ENCODE assay signal across 25 cellular contexts in genomic region chr13:82364525-82364924, GRCh38.
DNase-seq lines count a peak whose midpoint lies in the region; ATAC-seq, FAIRE-seq and TF ChIP-seq lines count a peak whose summit lies in the region.
"Had no signal": no experiment of that assay in that cellular context is flagged by ENCODE, and none has a peak within 500 bp of the region (broad histone marks: within the 10 kb centered on the region; RNA-seq: fewer than 3 reads in every experiment).

No MANE protein-coding gene starts in this region.

- no peak overlapping the region for H2AK9ac ChIP-seq in IMR-90 (replicated peaks; ENCODE audit: low read depth, low read length, poor library complexity)

- H3K9me2 ChIP-seq in neural cell (ENCODE audit: insufficient read depth, low read length): no peaks in the 10 kb centered on the region

- CTCF ChIA-PET in A549 (lab: Yijun Ruan, JAX) (interaction anchor here (0.6 kb wide), 1 partner anchor 13 kb away, joined by 3 read pairs; no protein-coding TSS in a partner anchor), IMR-90 (lab: Yijun Ruan, JAX) (no interaction called here), K562 (lab: Yijun Ruan, JAX; ENCODE audit: low intra/inter-chr PET ratio) (no interaction called here)

- no peak for TF ChIP-seq EP300 in A549 (IDR thresholded peaks at IDR 0.05)
- TF ChIP-seq EP300 in K562 (IDR thresholded peaks at IDR 0.05; ENCODE audit: low read length): no peak
- TF ChIP-seq EP300 in neural cell (conservative IDR thresholded peaks at IDR 0.05; ENCODE audit: poor library complexity, severe bottlenecking): peak; percentile 72

- H3K14ac ChIP-seq in IMR-90 (replicated peaks; ENCODE audit: low read depth, low read length): no peak overlapping the region

- H3K56ac ChIP-seq in IMR-90 (ENCODE audit: extremely low read depth, insufficient read depth, low read length): no peak overlapping the region

- H2BK15ac ChIP-seq in IMR-90 (ENCODE audit: low read depth, low read length): no peak overlapping the region

- H4K8ac ChIP-seq in IMR-90 (ENCODE audit: low read depth in 2 of 2, low read length in 2 of 2): no peak overlapping the region

- H3K27me3 ChIP-seq in IMR-90 (ENCODE audit: control insufficient read depth, insufficient read depth, low read length) (no peaks in the 10 kb centered on the region), K562 (ENCODE audit: control insufficient read depth in 2 of 2, insufficient read depth in 2 of 2, low read length in 2 of 2) (no peaks in the 10 kb centered on the region), neural cell (ENCODE audit: insufficient read depth, low read depth, low read length) (no peaks in the 10 kb centered on the region)
- H3K27me3 ChIP-seq: BLaER1 treated with 17β-estradiol and CSF1 and Interleukin-3, amounts not matched to agents 10 nM and 100 nM had no signal

- H3K4ac ChIP-seq in IMR-90 (ENCODE audit: low read depth, low read length): no peak overlapping the region

- no peaks in the 10 kb centered on the region for H3K9me3 ChIP-seq in A549
- H3K9me3 ChIP-seq in IMR-90 (ENCODE audit: control insufficient read depth, insufficient read depth, low read length): no peaks in the 10 kb centered on the region
- H3K9me3 ChIP-seq in K562 (replicated peaks; ENCODE audit: control insufficient read depth, insufficient read depth, low read depth, low read length): no peaks in the 10 kb centered on the region
- no peaks in the 10 kb centered on the region for H3K9me3 ChIP-seq in neural cell (ENCODE audit: low read length)
- H3K9me3 ChIP-seq: BLaER1 treated with 17β-estradiol and CSF1 and Interleukin-3, amounts not matched to agents 10 nM and 100 nM had no signal

- H4K20me1 ChIP-seq in IMR-90 (ENCODE audit: insufficient read depth, low read length) (no peaks in the 10 kb centered on the region), K562 (replicated peaks; ENCODE audit: control insufficient read depth, insufficient read depth, low read length) (no peaks in the 10 kb centered on the region), neural cell (ENCODE audit: insufficient read depth) (no peaks in the 10 kb centered on the region)
- H4K20me1 ChIP-seq: BLaER1 treated with 17β-estradiol and CSF1 and Interleukin-3, amounts not matched to agents 10 nM and 100 nM had no signal

- H3K79me1 ChIP-seq in IMR-90 (ENCODE audit: low read depth in 1 of 2, low read length in 2 of 2): no peaks in the 10 kb centered on the region

- intact Hi-C loops in IMR-90 (cut with micrococcal nuclease) (no loop called here), K562 (cut with micrococcal nuclease) (no loop called here)

- POLR2A ChIA-PET in A549 (lab: Yijun Ruan, JAX): no interaction called here
- POLR2A ChIA-PET in IMR-90 (lab: Charles Lee; ENCODE audit: unreplicated experiment): interaction anchor here (0.6 kb wide), 1 partner anchor 129 kb away, joined by 3 read pairs; no protein-coding TSS in a partner anchor
- POLR2A ChIA-PET in K562 (lab: Yijun Ruan, JAX): no interaction called here

- H3K4me2 ChIP-seq in A549 (no peak overlapping the region), IMR-90 (ENCODE audit: low read depth, low read length) (no peak overlapping the region), K562 (ENCODE audit: insufficient read depth, low read length) (no peak overlapping the region), neural cell (ENCODE audit: low read length) (no peak overlapping the region)
- H3K4me2 ChIP-seq: BLaER1 treated with 17β-estradiol and CSF1 and Interleukin-3, amounts not matched to agents 10 nM and 100 nM had no signal

- dilution Hi-C loops in IMR-90 (cut with HindIII; ENCODE audit: low sequenced_read_pairs, unreplicated experiment): no loop called here

- H3K4me3 ChIP-seq in A549 (no peak overlapping the region), IMR-90 (ENCODE audit: insufficient read depth, low read depth, low read length) (no peak overlapping the region), K562 (no peak overlapping the region), neural cell (ENCODE audit: low read length) (no peak overlapping the region)
- H3K4me3 ChIP-seq: BLaER1 treated with 17β-estradiol and CSF1 and Interleukin-3, amounts not matched to agents 10 nM and 100 nM; GM12878 had no signal

- no peak overlapping the region for H4K5ac ChIP-seq in IMR-90 (ENCODE audit: low read depth, low read length)

- H2AFZ ChIP-seq in IMR-90 (replicated peaks; ENCODE audit: low read length, poor library complexity) (no peak overlapping the region), K562 (ENCODE audit: low read depth, low read length) (no peak overlapping the region), neural cell (ENCODE audit: low read depth, low read length) (no peak overlapping the region)

- FAIRE-seq in A549 (lab: Jason Lieb, UNC) (no peak), K562 (lab: Jason Lieb, UNC) (no peak)
- FAIRE-seq: A204.1, GM12878, GM12892, GM18507 had no signal

- H4K91ac ChIP-seq in IMR-90 (ENCODE audit: insufficient read depth, low read depth, low read length): no peak overlapping the region

- H3F3A ChIP-seq in neural cell (ENCODE audit: insufficient read depth, low read length, poor library complexity, severe bottlenecking): no peaks in the 10 kb centered on the region

- TF ChIP-seq POLR2A in A549 (IDR thresholded peaks at IDR 0.05; ENCODE audit: low read length) (no peak), IMR-90 (IDR thresholded peaks at IDR 0.05; ENCODE audit: low read depth, low read length) (no peak), K562 (conservative IDR thresholded peaks at IDR 0.05) (no peak)

- H3K18ac ChIP-seq in IMR-90 (ENCODE audit: low read depth, low read length): no peak overlapping the region

- no peak overlapping the region for H2BK20ac ChIP-seq in IMR-90 (ENCODE audit: low read depth, low read length)

- no peak overlapping the region for H3K9ac ChIP-seq in IMR-90 (ENCODE audit: low read depth, low read length)
- no peak overlapping the region for H3K9ac ChIP-seq in K562 (ENCODE audit: insufficient read depth in 1 of 2, low read depth in 2 of 2, low read length in 2 of 2)
- H3K9ac ChIP-seq in neural cell (ENCODE audit: low read length): no peak overlapping the region
- H3K9ac ChIP-seq: BLaER1 treated with 17β-estradiol and CSF1 and Interleukin-3, amounts not matched to agents 10 nM and 100 nM had no signal

- TF ChIP-seq CTCF in A549 (IDR thresholded peaks at IDR 0.05) (no peak), IMR-90 (conservative IDR thresholded peaks at IDR 0.05; ENCODE audit: low read depth, low read length) (no peak), K562 (IDR thresholded peaks at IDR 0.05 in 2 of 3, conservative IDR thresholded peaks at IDR 0.05 in 1 of 3; ENCODE audit: insufficient read depth in 2 of 3, low read depth in 1 of 3, low read length in 3 of 3) (no peak), neural cell (IDR thresholded peaks at IDR 0.05; ENCODE audit: poor library complexity, severe bottlenecking) (no peak)

- H3K27ac ChIP-seq in A549 (no peak overlapping the region), IMR-90 (ENCODE audit: insufficient read depth, low read length) (no peak overlapping the region), K562 (ENCODE audit: extremely low read depth, low read depth, low read length) (no peak overlapping the region), neural cell (ENCODE audit: low read length) (no peak overlapping the region), caudate nucleus (ENCODE audit: low read depth, low read length) (no peak overlapping the region)
- H3K27ac ChIP-seq: BLaER1 treated with 17β-estradiol and CSF1 and Interleukin-3, amounts not matched to agents 10 nM and 100 nM; C4-2B had no signal

- H3K9me1 ChIP-seq in IMR-90 (ENCODE audit: insufficient read depth, low read length): no peaks in the 10 kb centered on the region
- H3K9me1 ChIP-seq in K562 (ENCODE audit: control insufficient read depth, insufficient read depth, low read length): no peaks in the 10 kb centered on the region

- no peak for ATAC-seq in A549
- no peak for ATAC-seq in IMR-90 (ENCODE audit: low read depth)
- ATAC-seq in K562: no peak
- ATAC-seq: CD8-positive, alpha-beta T cell; GM12878 had no signal

- TF ChIP-seq RAD21 in A549 (conservative IDR thresholded peaks at IDR 0.05 in 1 of 2, IDR thresholded peaks at IDR 0.05 in 1 of 2) (no peak), IMR-90 (IDR thresholded peaks at IDR 0.05; ENCODE audit: low read length) (no peak), K562 (CRISPR knock-in tag; conservative IDR thresholded peaks at IDR 0.05 in 1 of 2, IDR thresholded peaks at IDR 0.05 in 1 of 2) (no peak), neural cell (conservative IDR thresholded peaks at IDR 0.05) (no peak)

- no peaks in the 10 kb centered on the region for H3K79me2 ChIP-seq in K562 (ENCODE audit: control insufficient read depth, insufficient read depth, low read length)
- no peaks in the 10 kb centered on the region for H3K79me2 ChIP-seq in neural cell (replicated peaks; ENCODE audit: insufficient read depth, low read length)

- H3K36me3 ChIP-seq in IMR-90 (ENCODE audit: control insufficient read depth, insufficient read depth, low read length): no peaks in the 10 kb centered on the region
- H3K36me3 ChIP-seq in K562 (ENCODE audit: control insufficient read depth, insufficient read depth, low read length): no peaks in the 10 kb centered on the region
- H3K36me3 ChIP-seq in neural cell (ENCODE audit: insufficient read depth, low read length): no peaks in the 10 kb centered on the region
- H3K36me3 ChIP-seq: BLaER1 treated with 17β-estradiol and CSF1 and Interleukin-3, amounts not matched to agents 10 nM and 100 nM had no signal

- no peak overlapping the region for H2BK120ac ChIP-seq in IMR-90 (ENCODE audit: low read depth, low read length)

- BruUV-seq in IMR-90 (replicated peaks; lab: Mats Ljungman, UMichigan) (no TSS peak), K562 (replicated peaks; lab: Mats Ljungman, UMichigan) (no TSS peak)

- no peak for DNase-seq in A549 (ENCODE audit: low read depth in 1 of 2, low spot score in 1 of 2)
- no peak for DNase-seq in IMR-90
- DNase-seq in K562 (ENCODE audit: extremely low read depth in 1 of 4, low spot score in 3 of 4): no peak
- no peak for DNase-seq in activated CD4-positive, CD25-positive, alpha-beta regulatory T cell treated with anti-CD3 and anti-CD28 coated beads, Interleukin-2, amount 50 U/mL, for 72 hours
- DNase-seq in caudate nucleus (lab: John Stamatoyannopoulos, UW): no peak
- DNase-seq in COLO668 (lab: John Stamatoyannopoulos, UW; ENCODE audit: unreplicated experiment): no peak
- DNase-seq: 8988T; AML-193; CD4-positive, alpha-beta T cell; CD8-positive, alpha-beta T cell; COR-L47; DMS 273 treated with DMSO at 0.1 percent for 48 hours; DMS153; DMS53; DMS79; DND-41; EL; GDM1 had no signal

- H3K23ac ChIP-seq in IMR-90 (ENCODE audit: low read depth, low read length): no peak overlapping the region

- H3K4me1 ChIP-seq in A549: no peaks in the 10 kb centered on the region
- H3K4me1 ChIP-seq in IMR-90 (ENCODE audit: control insufficient read depth, insufficient read depth, low read length): no peaks in the 10 kb centered on the region
- H3K4me1 ChIP-seq in K562 (replicated peaks in 1 of 2; ENCODE audit: control insufficient read depth in 2 of 2, insufficient read depth in 2 of 2, low read length in 2 of 2): no peaks in the 10 kb centered on the region
- H3K4me1 ChIP-seq: BLaER1 treated with 17β-estradiol and CSF1 and Interleukin-3, amounts not matched to agents 10 nM and 100 nM had no signal

- H2BK5ac ChIP-seq in IMR-90 (ENCODE audit: low read depth, low read length, poor library complexity, severe bottlenecking): no peak overlapping the region

- in situ Hi-C loops in IMR-90 (cut with MboI; ENCODE audit: low sequenced_read_pairs) (no loop called here), K562 (cut with MboI) (no loop called here)

- no peak overlapping the region for H2AK5ac ChIP-seq in IMR-90 (ENCODE audit: low read depth, low read length)

Comparison
In these comparisons a context has a peak if more than half of its experiments do, and no peak if none do; other contexts are left out.
1. Of the 35 proteins assayed by ChIP-seq in both K562 and A549: peak only in K562: none; only in A549: none; in both: MAFK; in neither: 34.